Comparison of ENCODE assay signal across 21 cellular contexts in the genomic region with DNA sequence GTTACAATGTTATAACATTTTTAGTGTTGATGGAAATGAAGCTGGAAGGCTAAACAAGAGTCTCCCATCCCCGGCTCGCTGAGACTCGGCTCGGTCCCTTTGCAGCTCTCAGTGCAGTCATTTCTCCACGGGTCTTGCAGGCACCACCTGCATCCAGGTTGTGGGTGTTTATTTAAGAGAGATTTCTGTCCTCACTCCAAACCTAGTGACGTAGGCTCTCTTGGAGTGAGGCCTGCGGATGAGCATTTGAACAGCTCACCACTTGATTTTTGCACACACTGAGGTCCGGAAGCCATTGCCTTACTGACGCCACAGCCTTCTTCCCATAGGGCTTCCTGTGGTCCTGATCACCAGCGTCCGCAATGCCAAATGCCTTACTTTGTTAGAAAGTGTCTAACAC.
DNase-seq lines count a peak whose midpoint lies in the region; ATAC-seq and TF ChIP-seq lines count a peak whose summit lies in the region.
"Had no signal": no experiment of that assay in that cellular context is flagged by ENCODE, and none has a peak within 500 bp of the region (broad histone marks: within the 10 kb centered on the region; RNA-seq: fewer than 3 reads in every experiment).

No MANE protein-coding gene starts in this region.

- no peaks in the 10 kb centered on the region for H3K27me3 Mint-ChIP-seq in MCF 10A (ENCODE audit: insufficient read depth, unreplicated experiment)
- H3K27me3 Mint-ChIP-seq in endothelial cell (ENCODE audit: unreplicated experiment) = peaks cover 8% of the 10 kb centered on the region
- no peaks in the 10 kb centered on the region for H3K27me3 Mint-ChIP-seq in progenitor cell of endocrine pancreas

- no peak for ATAC-seq in GM19324 (IDR thresholded peaks at IDR 0.05; ENCODE audit: low FRiP score, unreplicated experiment)
- ATAC-seq in aorta (ENCODE audit: low FRiP score) = no peak
- ATAC-seq: HCT116, K562 had no signal

- in situ Hi-C loops in mammary epithelial cell (cut with MboI; ENCODE audit: low sequenced_read_pairs in 2 of 2) = no loop called here

- no peaks in the 10 kb centered on the region for H3K4me1 ChIP-seq in mammary epithelial cell (ENCODE audit: insufficient read depth, low read length)
- H3K4me1 ChIP-seq in aorta (ENCODE audit: control insufficient read depth in 1 of 2, insufficient read depth in 2 of 2, low read length in 2 of 2) = no peaks in the 10 kb centered on the region
- H3K4me1 ChIP-seq: BLaER1 had no signal

- H3K4me1 Mint-ChIP-seq in MCF 10A (ENCODE audit: insufficient read depth, unreplicated experiment) (no peaks in the 10 kb centered on the region), endothelial cell (ENCODE audit: unreplicated experiment) (peaks cover 31% of the 10 kb centered on the region), progenitor cell of endocrine pancreas (ENCODE audit: low read depth) (no peaks in the 10 kb centered on the region)

- 88% methylated on average over 11 of the region's 11 CpGs for WGBS in mammary epithelial cell (ENCODE audit: low coverage, missing lambda C conversion rate)
- 78 to 87% methylated on average over 11 of the region's 11 CpGs for WGBS in aorta, 2 donors

- H3K27ac Mint-ChIP-seq in MCF 10A (ENCODE audit: low read depth, unreplicated experiment) (peak overlapping the region; percentile 23), endothelial cell (ENCODE audit: unreplicated experiment) (peak overlapping the region; percentile 37), progenitor cell of endocrine pancreas (peak overlapping the region; percentile 14)
- H3K27ac Mint-ChIP-seq: CD8-positive, alpha-beta memory T cell had no signal

- POLR2A ChIA-PET in MCF 10A (lab: Yijun Ruan, JAX) = interaction anchor here (0.6 kb wide), 1 partner anchor 20 kb away, joined by 3 read pairs; no protein-coding TSS in a partner anchor

- H3K4me3 ChIP-seq in mammary epithelial cell (replicated peaks in 1 of 3; ENCODE audit: insufficient read depth in 1 of 3, low read depth in 2 of 3, low read length in 3 of 3) (no peak overlapping the region), aorta (ENCODE audit: low read length in 2 of 2) (no peak overlapping the region)
- H3K4me3 ChIP-seq: BLaER1, K562, PC-9, SK-N-MC had no signal

- H3K9me3 Mint-ChIP-seq in MCF 10A (ENCODE audit: unreplicated experiment) (no peaks in the 10 kb centered on the region), endothelial cell (ENCODE audit: unreplicated experiment) (no peaks in the 10 kb centered on the region), progenitor cell of endocrine pancreas (ENCODE audit: low read depth) (no peaks in the 10 kb centered on the region)
- H3K9me3 Mint-ChIP-seq: CD8-positive, alpha-beta memory T cell had no signal

- peaks cover 29% of the 10 kb centered on the region for H3K36me3 ChIP-seq in mammary epithelial cell (ENCODE audit: insufficient read depth, low read length)
- H3K36me3 ChIP-seq in aorta (ENCODE audit: control insufficient read depth in 1 of 2, insufficient read depth in 2 of 2, low read length in 1 of 2) = peaks cover 4 to 5% of the 10 kb centered on the region in 2 donors

- BruUV-seq in MCF 10A (replicated peaks; lab: Mats Ljungman, UMichigan) = no TSS peak
- BruUV-seq in mammary epithelial cell (replicated peaks; lab: Mats Ljungman, UMichigan) = no TSS peak

- intact Hi-C loops in MCF 10A (cut with micrococcal nuclease) (no loop called here), mammary epithelial cell (cut with micrococcal nuclease) (no loop called here), aorta (cut with DNase I) (no loop called here)

- dilution Hi-C loops in mammary epithelial cell (cut with HindIII; ENCODE audit: low sequenced_read_pairs) = no loop called here

- H3K4me2 ChIP-seq in mammary epithelial cell (ENCODE audit: insufficient read depth, low read depth, low read length) = no peak overlapping the region
- H3K4me2 ChIP-seq: BLaER1, PC-9 had no signal

- H3K36me3 Mint-ChIP-seq in MCF 10A (ENCODE audit: insufficient read depth, unreplicated experiment) (peaks cover 87% of the 10 kb centered on the region), endothelial cell (ENCODE audit: low read depth, unreplicated experiment) (peaks cover 68% of the 10 kb centered on the region), progenitor cell of endocrine pancreas (ENCODE audit: insufficient read depth) (peaks cover 38% of the 10 kb centered on the region)
- H3K36me3 Mint-ChIP-seq: CD8-positive, alpha-beta memory T cell had no signal

- H3K9me3 ChIP-seq in mammary epithelial cell (replicated peaks; ENCODE audit: insufficient read depth, low read length) (no peaks in the 10 kb centered on the region), aorta (ENCODE audit: control insufficient read depth, low read length) (no peaks in the 10 kb centered on the region)
- H3K9me3 ChIP-seq: BLaER1 had no signal

- H3K27ac ChIP-seq in mammary epithelial cell (ENCODE audit: insufficient read depth, low read depth, low read length) (no peak overlapping the region), aorta (ENCODE audit: low read depth in 1 of 2, low read length in 2 of 2) (no peak overlapping the region)
- H3K27ac ChIP-seq: BLaER1, HL-60, PC-9, SK-N-MC had no signal

- DNase-seq in MCF 10A (ENCODE audit: unreplicated experiment) (no peak), mammary epithelial cell (no peak), SHP77 treated with DMSO at 0.1 percent for 48 hours (lab: John Stamatoyannopoulos, UW) (peak; percentile 100), endothelial cell (ENCODE audit: low spot score) (no peak), progenitor cell of endocrine pancreas (ENCODE audit: low spot score, unreplicated experiment) (no peak), aorta (no peak)
- DNase-seq in activated CD4-positive, alpha-beta T cell treated with anti-CD3 and anti-CD28 coated beads for 48 hours = no peak
- DNase-seq: 8988T; CD8-positive, alpha-beta memory T cell; DMS 273 treated with DMSO at 0.1 percent for 48 hours; EL; NCI-H1092 treated with DMSO at 0.1 percent for 48 hours; NCI-H1694 treated with DMSO at 0.1 percent for 48 hours; NCI-H526; PC-9 had no signal

- TF ChIP-seq CTCF in MCF 10A (IDR thresholded peaks at IDR 0.05; ENCODE audit: unreplicated experiment) (no peak), mammary epithelial cell (conservative IDR thresholded peaks at IDR 0.05 in 1 of 2, IDR thresholded peaks at IDR 0.05 in 1 of 2; ENCODE audit: extremely low read depth in 1 of 2, insufficient read depth in 1 of 2, low read depth in 1 of 2, low read length in 2 of 2) (no peak), endothelial cell (IDR thresholded peaks at IDR 0.05; ENCODE audit: unreplicated experiment) (no peak), progenitor cell of endocrine pancreas (IDR thresholded peaks at IDR 0.05; ENCODE audit: unreplicated experiment) (no peak)

- no peak overlapping the region for H3K4me3 Mint-ChIP-seq in MCF 10A (ENCODE audit: unreplicated experiment)
- H3K4me3 Mint-ChIP-seq in endothelial cell (ENCODE audit: unreplicated experiment) = no peak overlapping the region
- H3K4me3 Mint-ChIP-seq in progenitor cell of endocrine pancreas (ENCODE audit: low read depth) = no peak overlapping the region
- H3K4me3 Mint-ChIP-seq: CD8-positive, alpha-beta memory T cell had no signal

- no peak overlapping the region for H2AFZ ChIP-seq in mammary epithelial cell (ENCODE audit: low read depth, low read length)
- H2AFZ ChIP-seq: PC-9 had no signal

- peaks cover 17% of the 10 kb centered on the region for H3K79me2 ChIP-seq in mammary epithelial cell (ENCODE audit: insufficient read depth, low read length)

- no peak overlapping the region for H3K9ac ChIP-seq in mammary epithelial cell (ENCODE audit: insufficient read depth, low read length)
- H3K9ac ChIP-seq: BLaER1 had no signal

- CTCF ChIA-PET in MCF 10A (lab: Yijun Ruan, JAX) (interaction anchor here (0.8 to 3.1 kb wide), 5 partner anchors 14 to 265 kb away, joined by 4 to 16 read pairs (median 5); no protein-coding TSS in a partner anchor), mammary epithelial cell (lab: Charles Lee; ENCODE audit: low non-redundant PET) (interaction anchor here (0.5 kb wide), 1 partner anchor 265 kb away, joined by 3 read pairs; no protein-coding TSS in a partner anchor)

- H3K27me3 ChIP-seq in mammary epithelial cell (ENCODE audit: insufficient read depth, low read length) (no peaks in the 10 kb centered on the region), aorta (ENCODE audit: control insufficient read depth in 1 of 2, insufficient read depth in 2 of 2, low read length in 1 of 2) (no peaks in the 10 kb centered on the region)
- H3K27me3 ChIP-seq: BLaER1 had no signal

- no peaks in the 10 kb centered on the region for H4K20me1 ChIP-seq in mammary epithelial cell (ENCODE audit: insufficient read depth, low read length)
